Comparison of ENCODE assay signal across 9 cellular contexts in the genomic region with DNA sequence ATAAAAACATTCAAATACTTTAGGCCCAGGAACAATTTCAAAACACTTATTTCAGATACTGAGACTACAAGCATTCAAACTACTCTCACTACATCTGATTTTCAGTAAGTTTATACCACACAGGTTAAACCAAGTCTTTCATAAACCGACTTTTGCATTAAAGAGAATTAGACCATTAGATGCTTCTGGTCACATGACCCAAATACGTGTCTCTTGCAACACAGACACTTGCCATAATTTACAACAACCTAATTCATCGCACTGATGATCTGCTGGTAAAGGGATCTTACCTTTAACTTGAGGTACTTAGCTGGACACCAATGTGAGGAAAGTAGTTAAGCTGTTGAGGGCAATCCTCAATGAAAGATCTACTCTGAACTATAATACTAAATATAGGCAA. TPM values are rescaled to one million over a fixed set of nuclear protein-coding genes. Genes with fewer than 3 reads are reported as not detected.
DNase-seq lines count a peak whose midpoint lies in the region; ATAC-seq and TF ChIP-seq lines count a peak whose summit lies in the region.
"Had no signal": no experiment of that assay in that cellular context is flagged by ENCODE, and none has a peak within 500 bp of the region (broad histone marks: within the 10 kb centered on the region; RNA-seq: fewer than 3 reads in every experiment).

No MANE protein-coding gene starts in this region.

- H3K9me3 Mint-ChIP-seq in CD8-positive, alpha-beta memory T cell = peaks cover 0 to 4% (median 0%) of the 10 kb centered on the region in 5 donors

- POLR2A ChIA-PET in CD8-positive, alpha-beta memory T cell (lab: Charles Lee) = interaction anchor here (0.8 to 5.3 kb wide), 4 partner anchors 8 to 201 kb away, joined by 3 to 51 read pairs (median 10); partner anchors contain the start of gene SQSTM1

- CTCF ChIA-PET in CD8-positive, alpha-beta memory T cell (lab: Charles Lee) = interaction anchor here (1.2 to 4.3 kb wide), 2 partner anchors 12 to 58 kb away, joined by 3 to 26 read pairs; no protein-coding TSS in a partner anchor

- no peak overlapping the region for H2AFZ ChIP-seq in neuron (ENCODE audit: low read depth, low read length)

- H3K4me1 Mint-ChIP-seq in CD8-positive, alpha-beta memory T cell = peaks cover 77 to 85% (median 79%) of the 10 kb centered on the region in 3 donors

- peaks cover 47 to 83% (median 55%) of the 10 kb centered on the region in 3 donors for H3K36me3 Mint-ChIP-seq in CD8-positive, alpha-beta memory T cell

- no peaks in the 10 kb centered on the region for H3K27me3 ChIP-seq in CD8-positive, alpha-beta memory T cell (ENCODE audit: insufficient read depth, low read length, poor library complexity, severe bottlenecking)
- no peaks in the 10 kb centered on the region for H3K27me3 ChIP-seq in effector memory CD4-positive, alpha-beta T cell (replicated peaks; ENCODE audit: control insufficient read depth, insufficient read depth, low read length, poor library complexity, severe bottlenecking)
- H3K27me3 ChIP-seq in neuron (ENCODE audit: insufficient read depth, low read length) = no peaks in the 10 kb centered on the region

- no peaks in the 10 kb centered on the region for H3K9me3 ChIP-seq in CD8-positive, alpha-beta memory T cell (ENCODE audit: low read length)
- no peaks in the 10 kb centered on the region for H3K9me3 ChIP-seq in effector memory CD4-positive, alpha-beta T cell (ENCODE audit: control insufficient read depth, low read length)
- H3K9me3 ChIP-seq in neuron (ENCODE audit: low read length) = no peaks in the 10 kb centered on the region

- no peak for TF ChIP-seq CTCF in NB4 (IDR thresholded peaks at IDR 0.05; ENCODE audit: low read depth, low read length)

- H3K4me3 ChIP-seq in CD8-positive, alpha-beta memory T cell (ENCODE audit: low read length) = peak overlapping the region; percentile 58
- peak overlapping the region; percentile 88 for H3K4me3 ChIP-seq in NB4 (ENCODE audit: low read depth, low read length)
- H3K4me3 ChIP-seq in effector memory CD4-positive, alpha-beta T cell (ENCODE audit: insufficient read depth, low read depth, low read length, poor library complexity, severe bottlenecking) = peak overlapping the region; percentile 91
- H3K4me3 ChIP-seq in neuron (ENCODE audit: low read length) = peak overlapping the region; percentile 99

- TF ChIP-seq POLR2A in NB4 (IDR thresholded peaks at IDR 0.05; ENCODE audit: extremely low read depth, insufficient read length) = no peak

- ATAC-seq in HG03175 (IDR thresholded peaks at IDR 0.05; ENCODE audit: unreplicated experiment) (no peak), GM18907 (IDR thresholded peaks at IDR 0.05; ENCODE audit: unreplicated experiment) (no peak)

- H3K4me1 ChIP-seq in CD8-positive, alpha-beta memory T cell (ENCODE audit: insufficient read depth, low read length) = peaks cover 74% of the 10 kb centered on the region
- H3K4me1 ChIP-seq in effector memory CD4-positive, alpha-beta T cell (ENCODE audit: control insufficient read depth, insufficient read depth, low read length, poor library complexity, severe bottlenecking) = peaks cover 34% of the 10 kb centered on the region
- peaks cover 50% of the 10 kb centered on the region for H3K4me1 ChIP-seq in neuron (ENCODE audit: insufficient read depth, low read length)

- H3K27ac Mint-ChIP-seq in CD8-positive, alpha-beta memory T cell = peak overlapping the region; percentile 17 to 100 (median 98)

- peaks cover 61% of the 10 kb centered on the region for H3K36me3 ChIP-seq in CD8-positive, alpha-beta memory T cell (ENCODE audit: insufficient read depth, low read length)
- peaks cover 71% of the 10 kb centered on the region for H3K36me3 ChIP-seq in effector memory CD4-positive, alpha-beta T cell (ENCODE audit: control insufficient read depth, insufficient read depth, low read length)
- peaks cover 71% of the 10 kb centered on the region for H3K36me3 ChIP-seq in neuron (ENCODE audit: insufficient read depth, low read length)

- H3K27ac ChIP-seq in CD8-positive, alpha-beta memory T cell (ENCODE audit: low read depth, low read length) = peak overlapping the region; percentile 0
- no peak overlapping the region for H3K27ac ChIP-seq in effector memory CD4-positive, alpha-beta T cell (ENCODE audit: insufficient read depth, low read length, poor library complexity, severe bottlenecking)

- peaks cover 0 to 14% of the 10 kb centered on the region in 2 donors for H3K27me3 Mint-ChIP-seq in CD8-positive, alpha-beta memory T cell

- H3K4me3 Mint-ChIP-seq in CD8-positive, alpha-beta memory T cell = peak overlapping the region; percentile 90 to 99 (median 97)

- no peak for DNase-seq in CD8-positive, alpha-beta memory T cell
- peak; percentile 25 for DNase-seq in NB4 (ENCODE audit: low read depth)
- no peak for DNase-seq in effector memory CD4-positive, alpha-beta T cell
- no peak for DNase-seq in activated gamma-delta T cell treated with Interleukin-2 at 50 U/mL for 16 hours
- no peak for DNase-seq in dedifferentiated amniotic fluid mesenchymal stem cell (ENCODE audit: extremely low spot score)
- DNase-seq: NCI-H510A had no signal

RNA-seq across cellular contexts. Expression of gene HNRNPH1, which starts 3.2 kb away (rescaled TPM):
- 100 to 1,000 TPM; 929 to 961 TPM for total RNA-seq in CD8-positive, alpha-beta memory T cell
- polyA plus RNA-seq in CD8-positive, alpha-beta memory T cell = 103 TPM
